25 cellular contexts compared by ENCODE assay signal in the genomic region with DNA sequence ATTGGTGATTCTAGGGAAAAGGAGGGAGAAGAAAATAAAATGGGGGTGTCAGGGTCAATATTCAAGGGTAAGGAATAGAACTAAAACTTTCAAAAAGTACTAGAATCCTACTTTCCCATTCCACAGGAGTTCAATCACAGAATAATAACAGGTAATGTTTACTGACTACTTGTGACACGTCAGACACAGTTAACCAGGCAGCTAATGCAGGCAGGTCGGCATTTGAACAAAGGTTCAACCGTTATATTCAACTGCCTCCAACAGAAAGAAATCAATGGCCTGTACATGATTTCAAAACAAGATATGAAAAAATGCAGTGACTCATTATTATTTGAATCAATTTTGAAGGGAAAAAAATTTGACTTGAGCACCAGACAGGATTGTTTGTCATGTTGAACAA. TPM values are rescaled to one million over a fixed set of nuclear protein-coding genes. Genes with fewer than 3 reads are reported as not detected.
DNase-seq lines count a peak whose midpoint lies in the region; ATAC-seq and TF ChIP-seq lines count a peak whose summit lies in the region.
"Had no signal": no experiment of that assay in that cellular context is flagged by ENCODE, and none has a peak within 500 bp of the region (broad histone marks: within the 10 kb centered on the region; RNA-seq: fewer than 3 reads in every experiment).

No MANE protein-coding gene starts in this region.

- H3K27me3 Mint-ChIP-seq in Calu3 (ENCODE audit: unreplicated experiment) = no peaks in the 10 kb centered on the region

- no peaks in the 10 kb centered on the region for H3K9me3 Mint-ChIP-seq in Calu3 (ENCODE audit: low read depth, unreplicated experiment)
- H3K9me3 Mint-ChIP-seq: CD4-positive, alpha-beta T cell; H9; HFFc6 had no signal

- peak; percentile 18 for DNase-seq in Calu3
- DNase-seq in NCI-H69 (lab: John Stamatoyannopoulos, UW) = peak; percentile 46
- DNase-seq in choroid plexus epithelial cell (ENCODE audit: low read depth) = peak; percentile 25
- DNase-seq in renal cortical epithelial cell (ENCODE audit: low read depth) = peak; percentile 9
- no peak for DNase-seq in stimulated activated CD4-positive, alpha-beta T cell treated with anti-CD3 and anti-CD28 coated beads, Interleukin-15, amount 100 ng/mL, for 24 hours
- DNase-seq in GM20000 (ENCODE audit: low spot score) = no peak
- DNase-seq: ACHN; Caco-2; CD4-positive, alpha-beta T cell; GDM1; GM23248; H9; HFFc6; MG63; NCI-H1417 treated with DMSO at 0.1 percent for 48 hours; NCI-H187 treated with DMSO at 0.1 percent for 48 hours; NCI-H2227 treated with DMSO at 0.1 percent for 48 hours; NCI-H510A; NCI-H774; NK-92 treated with Interleukin-12 subunit alpha and Interleukin-12 subunit beta, amount 100 ng/mL, for 24 hours; Peyer's patch; SJCRH30 had no signal

- CTCF ChIA-PET in Calu3 (lab: Charles Lee) = no interaction called here

- H3K4me3 Mint-ChIP-seq in Calu3 (ENCODE audit: low read depth, unreplicated experiment) = no peak overlapping the region
- H3K4me3 Mint-ChIP-seq: CD4-positive, alpha-beta T cell; H9; HFFc6 had no signal

- no peaks in the 10 kb centered on the region for H3K36me3 Mint-ChIP-seq in Calu3 (ENCODE audit: insufficient read depth, unreplicated experiment)

- BruUV-seq in Calu3 (replicated peaks; lab: Mats Ljungman, UMichigan) = no TSS peak

- no peak for TF ChIP-seq CTCF in Calu3 (IDR thresholded peaks at IDR 0.05; ENCODE audit: unreplicated experiment)
- TF ChIP-seq CTCF in choroid plexus epithelial cell (conservative IDR thresholded peaks at IDR 0.05; ENCODE audit: low read depth, low read length) = no peak
- TF ChIP-seq CTCF in GM20000 (IDR thresholded peaks at IDR 0.05; ENCODE audit: extremely low read depth, missing control alignments) = no peak

- H3K4me3 ChIP-seq in choroid plexus epithelial cell (ENCODE audit: low read depth, low read length) = no peak overlapping the region
- H3K4me3 ChIP-seq: BLaER1, GM23248, MG63, Peyer's patch, SJCRH30 had no signal

- no peak for ATAC-seq in GM18873 (IDR thresholded peaks at IDR 0.05; ENCODE audit: low FRiP score, unreplicated experiment)

- no peak overlapping the region for H3K27ac Mint-ChIP-seq in Calu3 (ENCODE audit: unreplicated experiment)
- H3K27ac Mint-ChIP-seq: CD4-positive, alpha-beta T cell; H9; HFFc6 had no signal

- intact Hi-C loops in Calu3 (cut with micrococcal nuclease; ENCODE audit: unreplicated experiment) = no loop called here

- H3K4me1 Mint-ChIP-seq in Calu3 (ENCODE audit: low read depth, unreplicated experiment) = peaks cover 15% of the 10 kb centered on the region

RNA-seq across cellular contexts. Expression of a gene that starts 3.1 kb away (rescaled TPM):
- not detected in 2 replicates for total RNA-seq in Calu3 (2022)
- total RNA-seq in renal cortical epithelial cell = not detected in 2 replicates
- total RNA-seq: Caco-2; CD4-positive, alpha-beta T cell; GM23248; H9; HFFc6; LHCN-M2; Peyer's patch; SJCRH30 had no signal

RNA-seq across cellular contexts. Expression of a gene that starts 47.1 kb away (rescaled TPM):
- 69.8 and 75.1 TPM in 2 replicates for total RNA-seq in Calu3 (2022)
- total RNA-seq in renal cortical epithelial cell = 38.9 and 58.4 TPM in 2 replicates

RNA-seq across cellular contexts. Expression of a gene that starts 50.9 kb away (rescaled TPM):
- total RNA-seq in Calu3 (2022) (not detected in 2 replicates), renal cortical epithelial cell (not detected in 2 replicates)
- total RNA-seq: Caco-2; CD4-positive, alpha-beta T cell; GM23248; H9; HFFc6; LHCN-M2; Peyer's patch had no signal

Comparison
In these comparisons a context has a peak if more than half of its experiments do, and no peak if none do; other contexts are left out.
1. DNase-seq: peak in Calu3 (single experiment), NCI-H69 (single experiment), choroid plexus epithelial cell (single experiment) and renal cortical epithelial cell (single experiment); none in stimulated activated CD4-positive, alpha-beta T cell treated with anti-CD3 and anti-CD28 coated beads, Interleukin-15, amount 100 ng/mL, for 24 hours (single experiment) and GM20000 (single experiment).